ENCODE assay signal across 27 cellular contexts in genomic region chr1:172978595-172978994, GRCh38.
A peak's percentile ranks its signal among the peaks of the same experiment; 100 is the strongest.
DNase-seq lines count a peak whose midpoint lies in the region; ATAC-seq and TF ChIP-seq lines count a peak whose summit lies in the region.
"Had no signal": no experiment of that assay in that cellular context is flagged by ENCODE, and none has a peak within 500 bp of the region (broad histone marks: within the 10 kb centered on the region; RNA-seq: fewer than 3 reads in every experiment).

No MANE protein-coding gene starts in this region.

- H3K36me3 Mint-ChIP-seq in activated T-cell treated with anti-CD3 and anti-CD28 coated beads, Interleukin-2, amount 50 U/mL, for 72 hours (ENCODE audit: insufficient read depth in 2 of 2) = peaks cover 0 to 1% of the 10 kb centered on the region in 2 donors
- peaks cover 3% of the 10 kb centered on the region; the same call in 1 of the 2 replicates for H3K36me3 Mint-ChIP-seq in HFFc6 (ENCODE audit: low read depth)

- H3K4me3 Mint-ChIP-seq in activated T-cell treated with anti-CD3 and anti-CD28 coated beads, Interleukin-2, amount 50 U/mL, for 72 hours = no peak overlapping the region
- no peak overlapping the region for H3K4me3 Mint-ChIP-seq in HFFc6
- H3K4me3 Mint-ChIP-seq: CD4-positive, alpha-beta T cell had no signal

- peaks cover 0 to 2% of the 10 kb centered on the region in 2 donors for H3K9me3 Mint-ChIP-seq in activated T-cell treated with anti-CD3 and anti-CD28 coated beads, Interleukin-2, amount 50 U/mL, for 72 hours
- no peaks in the 10 kb centered on the region; the same call in 1 of the 2 replicates for H3K9me3 Mint-ChIP-seq in HFFc6
- H3K9me3 Mint-ChIP-seq: CD4-positive, alpha-beta T cell had no signal

- H3K4me1 ChIP-seq in mammary epithelial cell (ENCODE audit: insufficient read depth, low read length) (peaks cover 10% of the 10 kb centered on the region), right cardiac atrium (ENCODE audit: control insufficient read depth, insufficient read depth, low read length) (no peaks in the 10 kb centered on the region)
- H3K4me1 ChIP-seq: BLaER1 had no signal

- H3K9me3 ChIP-seq in mammary epithelial cell (replicated peaks; ENCODE audit: insufficient read depth, low read length) (no peaks in the 10 kb centered on the region), right cardiac atrium (ENCODE audit: control insufficient read depth, low read length) (no peaks in the 10 kb centered on the region)
- H3K9me3 ChIP-seq: BLaER1 had no signal

- DNase-seq in activated T-cell treated with anti-CD3 and anti-CD28 coated beads, Interleukin-2, amount 50 U/mL, for 72 hours = no peak
- no peak for DNase-seq in activated T-cell treated with anti-CD3 and anti-CD28 coated beads for 4 hours
- peak; percentile 52 for DNase-seq in HFFc6
- DNase-seq in mammary epithelial cell = peak; percentile 54
- DNase-seq in right cardiac atrium = no peak
- no peak for DNase-seq in ecto neural progenitor cell (ENCODE audit: low spot score)
- no peak for DNase-seq in DMS153 (lab: John Stamatoyannopoulos, UW)
- DNase-seq: CD4-positive, alpha-beta T cell; DMS79; EL; GF-D8; Kasumi-1; MG63; NCI-H1105 treated with DMSO at 0.1 percent for 48 hours; NCI-H146; NCI-H2029; NCI-H446 treated with DMSO at 0.1 percent for 48 hours; NCI-H526 treated with DMSO at 0.1 percent for 48 hours; SHP77 had no signal

- WGBS in mammary epithelial cell (ENCODE audit: low coverage, missing lambda C conversion rate) = 50% methylated on average over 2 of the region's 3 CpGs
- 72% methylated on average over 3 of the region's 3 CpGs for WGBS in right cardiac atrium

- no peaks in the 10 kb centered on the region for H3K4me1 Mint-ChIP-seq in activated T-cell treated with anti-CD3 and anti-CD28 coated beads, Interleukin-2, amount 50 U/mL, for 72 hours (ENCODE audit: low read depth)
- peaks cover 62% of the 10 kb centered on the region for H3K4me1 Mint-ChIP-seq in HFFc6 (ENCODE audit: low read depth)

- in situ Hi-C loops in mammary epithelial cell (cut with MboI; ENCODE audit: low sequenced_read_pairs in 2 of 2) = no loop called here

- H3K27me3 Mint-ChIP-seq in activated T-cell treated with anti-CD3 and anti-CD28 coated beads, Interleukin-2, amount 50 U/mL, for 72 hours (ENCODE audit: low read depth) = peaks cover 5% of the 10 kb centered on the region
- H3K27me3 Mint-ChIP-seq in HFFc6 (ENCODE audit: insufficient read depth) = no peaks in the 10 kb centered on the region
- H3K27me3 Mint-ChIP-seq: CD4-positive, alpha-beta T cell had no signal

- no peak overlapping the region for H3K9ac ChIP-seq in mammary epithelial cell (ENCODE audit: insufficient read depth, low read length)
- H3K9ac ChIP-seq: BLaER1 had no signal

- H3K4me3 ChIP-seq in mammary epithelial cell (replicated peaks in 1 of 3; ENCODE audit: insufficient read depth in 1 of 3, low read depth in 2 of 3, low read length in 3 of 3) = no peak overlapping the region
- H3K4me3 ChIP-seq in right cardiac atrium (ENCODE audit: low read length) = no peak overlapping the region
- H3K4me3 ChIP-seq: BLaER1, K562, MG63 had no signal

- no peak overlapping the region for H3K4me2 ChIP-seq in mammary epithelial cell (ENCODE audit: insufficient read depth, low read depth, low read length)
- H3K4me2 ChIP-seq: BLaER1 had no signal

- no peaks in the 10 kb centered on the region for H3K36me3 ChIP-seq in mammary epithelial cell (ENCODE audit: insufficient read depth, low read length)
- H3K36me3 ChIP-seq: BLaER1, MG63 had no signal

- H3K27ac ChIP-seq in mammary epithelial cell (ENCODE audit: insufficient read depth, low read depth, low read length) (no peak overlapping the region), right cardiac atrium (ENCODE audit: low read length) (no peak overlapping the region)
- H3K27ac ChIP-seq: 22Rv1, BLaER1, RWPE1 had no signal

- BruUV-seq in mammary epithelial cell (replicated peaks; lab: Mats Ljungman, UMichigan) = no TSS peak

- TF ChIP-seq CTCF in HFFc6 (IDR thresholded peaks at IDR 0.05) (no peak), mammary epithelial cell (conservative IDR thresholded peaks at IDR 0.05 in 1 of 2, IDR thresholded peaks at IDR 0.05 in 1 of 2; ENCODE audit: extremely low read depth in 1 of 2, insufficient read depth in 1 of 2, low read depth in 1 of 2, low read length in 2 of 2) (no peak)

- H3K79me2 ChIP-seq in mammary epithelial cell (ENCODE audit: insufficient read depth, low read length) = no peaks in the 10 kb centered on the region

- H3K27me3 ChIP-seq in mammary epithelial cell (ENCODE audit: insufficient read depth, low read length) = no peaks in the 10 kb centered on the region
- H3K27me3 ChIP-seq in right cardiac atrium (ENCODE audit: control insufficient read depth, insufficient read depth) = no peaks in the 10 kb centered on the region
- H3K27me3 ChIP-seq: BLaER1, MG63 had no signal

- no peak for ATAC-seq in activated T-cell treated with anti-CD3 and anti-CD28 coated beads, Interleukin-2, amount 50 U/mL, for 72 hours (replicated peaks in 1 of 2)
- ATAC-seq in GM21360 (IDR thresholded peaks at IDR 0.05; ENCODE audit: unreplicated experiment) (no peak), right cardiac atrium (no peak)
- ATAC-seq: HCT116, HepG2, K562, Panc1 had no signal

- dilution Hi-C loops in mammary epithelial cell (cut with HindIII; ENCODE audit: low sequenced_read_pairs) = loop anchor here (5.0 kb wide), 1 partner anchor 51 kb away; no protein-coding TSS in a partner anchor

- peak overlapping the region; percentile 58 for H3K27ac Mint-ChIP-seq in activated T-cell treated with anti-CD3 and anti-CD28 coated beads, Interleukin-2, amount 50 U/mL, for 72 hours
- peak overlapping the region; percentile 81; the same call in 1 of the 2 replicates for H3K27ac Mint-ChIP-seq in HFFc6
- H3K27ac Mint-ChIP-seq: CD4-positive, alpha-beta T cell had no signal

- CTCF ChIA-PET in mammary epithelial cell (lab: Charles Lee; ENCODE audit: low non-redundant PET) = no interaction called here

- H4K20me1 ChIP-seq in mammary epithelial cell (ENCODE audit: insufficient read depth, low read length) = no peaks in the 10 kb centered on the region
- H4K20me1 ChIP-seq: BLaER1 had no signal

- intact Hi-C loops in mammary epithelial cell (cut with micrococcal nuclease) (loop anchor here (10.0 kb wide), 1 partner anchor 234 kb away; no protein-coding TSS in a partner anchor), right cardiac atrium (cut with DNase I) (no loop called here)

- H2AFZ ChIP-seq in mammary epithelial cell (ENCODE audit: low read depth, low read length) = no peak overlapping the region

Comparison
In these comparisons a context has a peak if more than half of its experiments do, and no peak if none do; other contexts are left out.
1. DNase-seq: peak in HFFc6 (single experiment) and mammary epithelial cell (single experiment); none in activated T-cell treated with anti-CD3 and anti-CD28 coated beads, Interleukin-2, amount 50 U/mL, for 72 hours (0 of 2), activated T-cell treated with anti-CD3 and anti-CD28 coated beads for 4 hours (single experiment), right cardiac atrium (0 of 3), ecto neural progenitor cell (single experiment) and DMS153 (single experiment).